In the genomic region with DNA sequence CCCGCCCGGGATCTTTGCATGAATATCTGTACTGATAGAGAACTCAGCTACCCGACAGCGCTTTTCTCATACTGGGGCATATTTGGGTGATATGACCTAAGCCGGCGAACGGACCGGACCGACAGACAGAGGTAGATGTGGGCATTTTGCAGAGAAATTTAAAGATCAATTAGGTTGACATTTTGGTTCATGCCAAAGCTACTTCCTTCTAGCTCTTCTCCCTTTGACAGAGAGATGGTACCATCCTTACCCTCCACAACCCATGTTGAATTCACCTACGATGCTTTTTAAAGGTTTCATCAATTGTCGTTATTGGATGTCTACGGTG, we compare ENCODE assay signal across 8 cellular contexts. TPM values are rescaled to one million over a fixed set of nuclear protein-coding genes. Genes with fewer than 3 reads are reported as not detected.
DNase-seq lines count a peak whose midpoint lies in the region; ATAC-seq and TF ChIP-seq lines count a peak whose summit lies in the region.

No MANE protein-coding gene starts in this region.

- H3K9me3 ChIP-seq in DND-41 (ENCODE audit: insufficient read depth, low read length, severe bottlenecking) (no peaks in the 10 kb centered on the region), esophagus squamous epithelium (no peaks in the 10 kb centered on the region), trophoblast cell (ENCODE audit: insufficient read depth, low read depth, low read length) (no peaks in the 10 kb centered on the region)

- no peak overlapping the region for H2AK5ac ChIP-seq in trophoblast cell (ENCODE audit: low read length)

- TF ChIP-seq CTCF in DND-41 (IDR thresholded peaks at IDR 0.05; ENCODE audit: borderline replicate concordance, extremely low read depth, low read length, poor library complexity, severe bottlenecking) (no peak), RWPE1 (conservative IDR thresholded peaks at IDR 0.05; ENCODE audit: low read depth) (no peak), esophagus squamous epithelium (IDR thresholded peaks at IDR 0.05) (no peak)
- no peak for TF ChIP-seq CTCF in activated CD8-positive, alpha-beta T cell treated with anti-CD3 and anti-CD28 coated beads for 36 hours (IDR thresholded peaks at IDR 0.05)

- H2BK120ac ChIP-seq in trophoblast cell (ENCODE audit: insufficient read depth, low read length, poor library complexity) = no peak overlapping the region

- peak overlapping the region; percentile 8 for H4K91ac ChIP-seq in trophoblast cell (ENCODE audit: low read depth, low read length)

- no peaks in the 10 kb centered on the region for H3K79me1 ChIP-seq in trophoblast cell (ENCODE audit: low read length)

- peak overlapping the region; percentile 96 for H2AFZ ChIP-seq in DND-41 (ENCODE audit: low read depth, low read length)
- peak overlapping the region; percentile 4 for H2AFZ ChIP-seq in trophoblast cell (ENCODE audit: insufficient read depth, low read length, poor library complexity)

- peaks cover 19% of the 10 kb centered on the region; the same call in 1 of the 2 replicates for H4K20me1 ChIP-seq in DND-41 (ENCODE audit: insufficient read depth, low read length)

- peaks cover 34% of the 10 kb centered on the region for H3K4me1 Mint-ChIP-seq in activated CD8-positive, alpha-beta T cell treated with anti-CD3 and anti-CD28 coated beads for 36 hours (ENCODE audit: low read depth)
- peaks cover 35% of the 10 kb centered on the region for H3K4me1 Mint-ChIP-seq in activated naive CD4-positive, alpha-beta T cell treated with anti-CD3 and anti-CD28 coated beads, Interleukin-2, amount 10 ng/mL, durations not matched to agents 7 days and 5 days

- CTCF ChIA-PET in RWPE1 (lab: Yijun Ruan, JAX) = interaction anchor here (0.6 to 1.8 kb wide), 5 partner anchors 54 to 1505 kb away, joined by 3 to 7 read pairs (median 4); no protein-coding TSS in a partner anchor
- CTCF ChIA-PET in activated CD8-positive, alpha-beta T cell treated with anti-CD3 and anti-CD28 coated beads for 36 hours (lab: Charles Lee) = interaction anchor here (0.7 to 1.8 kb wide), 3 partner anchors 11 to 57 kb away, joined by 3 to 4 read pairs (median 3); no protein-coding TSS in a partner anchor
- CTCF ChIA-PET in activated naive CD4-positive, alpha-beta T cell treated with anti-CD3 and anti-CD28 coated beads, Interleukin-2, amount 10 ng/mL, durations not matched to agents 7 days and 5 days (lab: Charles Lee) = interaction anchor here (1.0 kb wide), 1 partner anchor 337 kb away, joined by 3 read pairs; a partner anchor contains a TSS

- H3K4ac ChIP-seq in trophoblast cell (ENCODE audit: low read depth, low read length) = peak overlapping the region; percentile 1

- H3K27ac Mint-ChIP-seq in activated CD8-positive, alpha-beta T cell treated with anti-CD3 and anti-CD28 coated beads for 36 hours = no peak overlapping the region
- H3K27ac Mint-ChIP-seq in activated naive CD4-positive, alpha-beta T cell treated with anti-CD3 and anti-CD28 coated beads, Interleukin-2, amount 10 ng/mL, durations not matched to agents 7 days and 5 days = no peak overlapping the region

- intact Hi-C loops in esophagus squamous epithelium (cut with DNase I) = no loop called here
- intact Hi-C loops in activated CD8-positive, alpha-beta T cell treated with anti-CD3 and anti-CD28 coated beads for 36 hours (cut with micrococcal nuclease) = loop anchor here (5.0 kb wide), 1 partner anchor 62 kb away; no protein-coding TSS in a partner anchor

- H3K79me2 ChIP-seq in DND-41 (ENCODE audit: insufficient read depth, low read length) (peaks cover 55% of the 10 kb centered on the region), trophoblast cell (ENCODE audit: control insufficient read depth, insufficient read depth, low read length, poor library complexity) (no peaks in the 10 kb centered on the region)

- no peak overlapping the region for H3K23ac ChIP-seq in trophoblast cell (ENCODE audit: low read length)

- TF ChIP-seq POLR2A in esophagus squamous epithelium (IDR thresholded peaks at IDR 0.05) = no peak

- no peak overlapping the region for H2BK12ac ChIP-seq in trophoblast cell (ENCODE audit: low read length)

- H3K27me3 ChIP-seq in DND-41 (ENCODE audit: insufficient read depth, low read length, poor library complexity) (no peaks in the 10 kb centered on the region), esophagus squamous epithelium (no peaks in the 10 kb centered on the region), trophoblast cell (ENCODE audit: insufficient read depth, low read length) (no peaks in the 10 kb centered on the region)

- no peak for ATAC-seq in DND-41 (ENCODE audit: insufficient read depth, low read depth)
- ATAC-seq in HG03025 (IDR thresholded peaks at IDR 0.05; ENCODE audit: low FRiP score, unreplicated experiment) = no peak
- ATAC-seq in activated CD8-positive, alpha-beta T cell treated with anti-CD3 and anti-CD28 coated beads for 36 hours = no peak

- H3K9me3 Mint-ChIP-seq in activated CD8-positive, alpha-beta T cell treated with anti-CD3 and anti-CD28 coated beads for 36 hours = no peaks in the 10 kb centered on the region
- H3K9me3 Mint-ChIP-seq in activated naive CD4-positive, alpha-beta T cell treated with anti-CD3 and anti-CD28 coated beads, Interleukin-2, amount 10 ng/mL, durations not matched to agents 7 days and 5 days = no peaks in the 10 kb centered on the region

- H3K9ac ChIP-seq in DND-41 (ENCODE audit: low read depth, low read length) = peak overlapping the region; percentile 71
- peak overlapping the region; percentile 75 for H3K9ac ChIP-seq in trophoblast cell (ENCODE audit: low read length)

- H4K12ac ChIP-seq in trophoblast cell (ENCODE audit: low read depth, low read length) = no peak overlapping the region

- H3K4me1 ChIP-seq in DND-41 (ENCODE audit: insufficient read depth, low read length) (peaks cover 53% of the 10 kb centered on the region), esophagus squamous epithelium (peaks cover 0 to 28% (median 13%) of the 10 kb centered on the region in 3 donors), trophoblast cell (ENCODE audit: control insufficient read depth in 1 of 2, insufficient read depth in 2 of 2, low read length in 2 of 2) (peaks cover 0 to 4% of the 10 kb centered on the region in 2 experiments)

- H2BK5ac ChIP-seq in trophoblast cell (ENCODE audit: low read depth, low read length, poor library complexity) = no peak overlapping the region

- H3K27ac ChIP-seq in DND-41 (ENCODE audit: low read length) = peak overlapping the region; percentile 85
- H3K27ac ChIP-seq in RWPE1 = peak overlapping the region; percentile 67
- peak overlapping the region; percentile 68 to 84 (median 80) for H3K27ac ChIP-seq in esophagus squamous epithelium
- no peak overlapping the region for H3K27ac ChIP-seq in trophoblast cell (ENCODE audit: low read depth, low read length)

- DNase-seq in DND-41 = no peak
- peak; percentile 1 for DNase-seq in RWPE1 (ENCODE audit: low spot score)
- DNase-seq in esophagus squamous epithelium (lab: John Stamatoyannopoulos, UW) = no peak
- DNase-seq in trophoblast cell = no peak
- no peak for DNase-seq in activated CD8-positive, alpha-beta T cell treated with anti-CD3 and anti-CD28 coated beads for 36 hours
- DNase-seq in hypothalamus (lab: John Stamatoyannopoulos, UW) = no peak
- no peak for DNase-seq in activated naive CD4-positive, alpha-beta T cell treated with anti-CD3 and anti-CD28 coated beads, Interleukin-2, amount 10 ng/mL, durations not matched to agents 7 days and 5 days

- no peak overlapping the region for H3K14ac ChIP-seq in trophoblast cell (ENCODE audit: low read length)

- POLR2A ChIA-PET in RWPE1 (lab: Yijun Ruan, JAX; ENCODE audit: low non-redundant PET) = no interaction called here
- POLR2A ChIA-PET in activated CD8-positive, alpha-beta T cell treated with anti-CD3 and anti-CD28 coated beads for 36 hours (lab: Charles Lee) = interaction anchor here (1.0 to 1.8 kb wide), 5 partner anchors 19 to 232 kb away, joined by 3 to 6 read pairs (median 5); no protein-coding TSS in a partner anchor

- no peak overlapping the region for H3K18ac ChIP-seq in trophoblast cell (ENCODE audit: low read length)

- H3K4me2 ChIP-seq in DND-41 (ENCODE audit: insufficient read depth, low read length) (peak overlapping the region; percentile 93), trophoblast cell (ENCODE audit: low read length) (peak overlapping the region; percentile 85)

- H3K4me3 ChIP-seq in DND-41 (ENCODE audit: low read depth in 1 of 2, low read length in 2 of 2) (peak overlapping the region; percentile 78 to 91), esophagus squamous epithelium (peak overlapping the region; percentile 61 to 96 (median 78)), trophoblast cell (ENCODE audit: low read depth, low read length) (peak overlapping the region; percentile 83)

- peaks cover 27% of the 10 kb centered on the region for H3K36me3 Mint-ChIP-seq in activated CD8-positive, alpha-beta T cell treated with anti-CD3 and anti-CD28 coated beads for 36 hours (ENCODE audit: low read depth)
- H3K36me3 Mint-ChIP-seq in activated naive CD4-positive, alpha-beta T cell treated with anti-CD3 and anti-CD28 coated beads, Interleukin-2, amount 10 ng/mL, durations not matched to agents 7 days and 5 days = peaks cover 27% of the 10 kb centered on the region

- H4K8ac ChIP-seq in trophoblast cell (ENCODE audit: low read depth, low read length) = peak overlapping the region; percentile 56

- peaks cover 17% of the 10 kb centered on the region for H3K36me3 ChIP-seq in DND-41 (ENCODE audit: insufficient read depth, low read length)
- H3K36me3 ChIP-seq in esophagus squamous epithelium = peaks cover 0 to 19% (median 0%) of the 10 kb centered on the region in 3 donors
- peaks cover 0 to 3% of the 10 kb centered on the region in 2 experiments for H3K36me3 ChIP-seq in trophoblast cell (ENCODE audit: control insufficient read depth in 1 of 2, insufficient read depth in 2 of 2, low read length in 2 of 2)

- no peaks in the 10 kb centered on the region for H3K27me3 Mint-ChIP-seq in activated CD8-positive, alpha-beta T cell treated with anti-CD3 and anti-CD28 coated beads for 36 hours
- H3K27me3 Mint-ChIP-seq in activated naive CD4-positive, alpha-beta T cell treated with anti-CD3 and anti-CD28 coated beads, Interleukin-2, amount 10 ng/mL, durations not matched to agents 7 days and 5 days = no peaks in the 10 kb centered on the region

- WGBS in esophagus squamous epithelium, 2 donors = 3 to 4% methylated on average over 12 of the region's 12 CpGs
- WGBS in trophoblast cell (ENCODE audit: extremely low coverage, insufficient coverage, insufficient read length) = no CpG with 5 or more reads among the region's 12 CpGs

- H3K4me3 Mint-ChIP-seq in activated CD8-positive, alpha-beta T cell treated with anti-CD3 and anti-CD28 coated beads for 36 hours = no peak overlapping the region
- H3K4me3 Mint-ChIP-seq in activated naive CD4-positive, alpha-beta T cell treated with anti-CD3 and anti-CD28 coated beads, Interleukin-2, amount 10 ng/mL, durations not matched to agents 7 days and 5 days = no peak overlapping the region

RNA-seq across cellular contexts. Expression of a gene that starts 0.5 kb away (rescaled TPM):
- 10 to 100 TPM; 12.5 to 24.7 (median 23.0) TPM for total RNA-seq in esophagus squamous epithelium
- 14.3 and 14.6 TPM in 2 replicates for polyA plus RNA-seq in trophoblast cell (2013)
- 10 to 100 TPM; 15.2 to 15.3 TPM for total RNA-seq in activated CD8-positive, alpha-beta T cell treated with anti-CD3 and anti-CD28 coated beads for 36 hours

RNA-seq across cellular contexts. Expression of a gene that starts 0.7 kb away (rescaled TPM):
- 10 to 100 TPM in 2 of 4 donors, 1 to 10 TPM in 2; 7.7 to 18.0 (median 11.3) TPM for total RNA-seq in esophagus squamous epithelium
- 5.5 and 6.0 TPM in 2 replicates for polyA plus RNA-seq in trophoblast cell (2013)
- total RNA-seq in activated CD8-positive, alpha-beta T cell treated with anti-CD3 and anti-CD28 coated beads for 36 hours = 10 to 100 TPM; 13.4 to 15.5 TPM
